ENCODE assay signal across 17 cellular contexts in genomic region chr20:53741726-53742028, GRCh38.
DNase-seq lines count a peak whose midpoint lies in the region; ATAC-seq, FAIRE-seq and TF ChIP-seq lines count a peak whose summit lies in the region.
"Had no signal": no experiment of that assay in that cellular context is flagged by ENCODE, and none has a peak within 500 bp of the region (broad histone marks: within the 10 kb centered on the region; RNA-seq: fewer than 3 reads in every experiment).

No MANE protein-coding gene starts in this region.

- H3F3A ChIP-seq in SK-N-SH (replicated peaks; ENCODE audit: insufficient read depth) (peaks cover 8% of the 10 kb centered on the region), smooth muscle cell (ENCODE audit: low read depth) (peaks cover 32% of the 10 kb centered on the region)

- WGBS in SK-N-SH (ENCODE audit: low lambda C conversion rate), result 96% methylated on average over 3 of the region's 3 CpGs
- 87% methylated on average over 3 of the region's 3 CpGs for WGBS in HUES64
- WGBS in K562 (ENCODE audit: insufficient coverage, low coverage, missing lambda C conversion rate), result 43% methylated on average over 3 of the region's 3 CpGs
- WGBS in smooth muscle cell (ENCODE audit: low lambda C conversion rate), result 98% methylated on average over 3 of the region's 3 CpGs

- no peaks in the 10 kb centered on the region for H3K79me2 ChIP-seq in SK-N-SH (ENCODE audit: insufficient read depth)
- no peaks in the 10 kb centered on the region for H3K79me2 ChIP-seq in K562 (ENCODE audit: control insufficient read depth, insufficient read depth, low read length)
- no peaks in the 10 kb centered on the region for H3K79me2 ChIP-seq in smooth muscle cell (ENCODE audit: low read depth)

- H3K9me3 ChIP-seq in SK-N-SH (no peaks in the 10 kb centered on the region), HUES64 (ENCODE audit: insufficient read depth, low read depth, low read length) (no peaks in the 10 kb centered on the region), K562 (replicated peaks; ENCODE audit: control insufficient read depth, insufficient read depth, low read depth, low read length) (no peaks in the 10 kb centered on the region), smooth muscle cell (replicated peaks; ENCODE audit: low read depth) (no peaks in the 10 kb centered on the region)
- H3K9me3 ChIP-seq: esophagus squamous epithelium had no signal

- CTCF ChIA-PET in SK-N-SH (lab: Yijun Ruan, JAX), result interaction anchor here (2.0 kb wide), 1 partner anchor 174 kb away, joined by 6 read pairs; no protein-coding TSS in a partner anchor
- CTCF ChIA-PET in K562 (lab: Yijun Ruan, JAX; ENCODE audit: low intra/inter-chr PET ratio), result no interaction called here

- ATAC-seq in SK-N-SH treated with all-trans-retinoic acid at 6 μM for 48 hours (no peak), K562 (no peak), GM21515 (IDR thresholded peaks at IDR 0.05; ENCODE audit: unreplicated experiment) (no peak), GM19452 (IDR thresholded peaks at IDR 0.05; ENCODE audit: unreplicated experiment) (no peak)
- ATAC-seq: activated T-cell treated with anti-CD3 and anti-CD28 coated beads, Interleukin-2, amount 50 U/mL, for 4 hours had no signal

- H3K4me2 ChIP-seq in SK-N-SH (no peak overlapping the region), K562 (ENCODE audit: insufficient read depth, low read length) (peak overlapping the region; percentile 58), smooth muscle cell (no peak overlapping the region)

- no peak for DNase-seq in SK-N-SH
- peak in 1 of 4 experiments; percentile 32 for DNase-seq in K562 (ENCODE audit: extremely low read depth in 1 of 4, low spot score in 3 of 4)
- no peak for DNase-seq in smooth muscle cell (lab: John Stamatoyannopoulos, UW; ENCODE audit: unreplicated experiment)
- DNase-seq in SW480 (ENCODE audit: low spot score), result no peak
- DNase-seq: 8988T; activated CD4-positive, alpha-beta memory T cell treated with anti-CD3 and anti-CD28 coated beads, Interleukin-2, amount 10 ng/mL, durations not matched to agents 7 days and 5 days; activated CD4-positive, CD25-positive, alpha-beta regulatory T cell; activated naive CD4-positive, alpha-beta T cell treated with anti-CD3 and anti-CD28 coated beads, Interleukin-2, amount 50 U/mL, for 16 hours; activated T-cell treated with anti-CD3 and anti-CD28 coated beads, Interleukin-2, amount 50 U/mL, for 4 hours; effector CD8-positive, alpha-beta T cell; esophagus squamous epithelium; NCI-H1436 treated with DMSO at 0.1 percent for 48 hours; NCI-H526 treated with DMSO at 0.1 percent for 48 hours had no signal

- no peak for FAIRE-seq in K562 (lab: Jason Lieb, UNC)

- no peaks in the 10 kb centered on the region for H4K20me1 ChIP-seq in SK-N-SH (ENCODE audit: insufficient read depth)
- H4K20me1 ChIP-seq in K562 (replicated peaks; ENCODE audit: control insufficient read depth, insufficient read depth, low read length), result no peaks in the 10 kb centered on the region
- H4K20me1 ChIP-seq in smooth muscle cell (ENCODE audit: low read depth), result no peaks in the 10 kb centered on the region

- no peak for TF ChIP-seq POLR2A in K562 (conservative IDR thresholded peaks at IDR 0.05)

- TF ChIP-seq RAD21 in SK-N-SH (IDR thresholded peaks at IDR 0.05; ENCODE audit: low read length), result no peak
- no peak for TF ChIP-seq RAD21 in K562 (CRISPR knock-in tag; conservative IDR thresholded peaks at IDR 0.05 in 1 of 2, IDR thresholded peaks at IDR 0.05 in 1 of 2)

- no peak overlapping the region for H3K27ac ChIP-seq in SK-N-SH (ENCODE audit: low read depth in 2 of 2, low read length in 1 of 2)
- H3K27ac ChIP-seq in HUES64 (ENCODE audit: low read depth, low read length), result peak overlapping the region; percentile 95
- peak overlapping the region; percentile 83; the same call in 1 of the 3 replicates for H3K27ac ChIP-seq in K562 (ENCODE audit: extremely low read depth, low read depth, low read length)
- peak overlapping the region; percentile 99 for H3K27ac ChIP-seq in smooth muscle cell (ENCODE audit: low read depth)

- TF ChIP-seq CTCF in SK-N-SH (IDR thresholded peaks at IDR 0.05) (no peak), K562 (IDR thresholded peaks at IDR 0.05 in 2 of 3, conservative IDR thresholded peaks at IDR 0.05 in 1 of 3; ENCODE audit: insufficient read depth in 2 of 3, low read depth in 1 of 3, low read length in 3 of 3) (0 out of 6 replicates have a peak, but pooled peaks of 1 of the 3 experiments have one; percentile 0), smooth muscle cell (IDR thresholded peaks at IDR 0.05; ENCODE audit: borderline replicate concordance, insufficient read depth, poor library complexity, severe bottlenecking) (no peak)

- H3K4me3 ChIP-seq in SK-N-SH (ENCODE audit: low read depth in 2 of 2, low read length in 1 of 2) (no peak overlapping the region), HUES64 (ENCODE audit: low read length) (no peak overlapping the region), K562 (no peak overlapping the region), smooth muscle cell (no peak overlapping the region)
- H3K4me3 ChIP-seq: esophagus squamous epithelium had no signal

- H3K4me1 ChIP-seq in SK-N-SH (ENCODE audit: control insufficient read depth in 1 of 2, insufficient read depth in 2 of 2, low read depth in 1 of 2, low read length in 1 of 2), result peaks cover 21 to 32% of the 10 kb centered on the region in 2 experiments
- H3K4me1 ChIP-seq in HUES64 (ENCODE audit: insufficient read depth, low read length), result peaks cover 53% of the 10 kb centered on the region
- peaks cover 7 to 46% of the 10 kb centered on the region in 2 experiments for H3K4me1 ChIP-seq in K562 (replicated peaks in 1 of 2; ENCODE audit: control insufficient read depth in 2 of 2, insufficient read depth in 2 of 2, low read length in 2 of 2)
- H3K4me1 ChIP-seq in smooth muscle cell (ENCODE audit: low read depth), result peaks cover 50% of the 10 kb centered on the region

- peak overlapping the region; percentile 63; the same call in 1 of the 2 replicates for H2AFZ ChIP-seq in SK-N-SH (ENCODE audit: low read depth)
- peak overlapping the region; percentile 96 for H2AFZ ChIP-seq in K562 (ENCODE audit: low read depth, low read length)
- H2AFZ ChIP-seq in smooth muscle cell (ENCODE audit: low read depth), result peak overlapping the region; percentile 89

- no peaks in the 10 kb centered on the region for H3K9me1 ChIP-seq in K562 (ENCODE audit: control insufficient read depth, insufficient read depth, low read length)

- intact Hi-C loops in K562 (cut with micrococcal nuclease), result no loop called here

- TF ChIP-seq EP300 in SK-N-SH (IDR thresholded peaks at IDR 0.05; ENCODE audit: borderline replicate concordance in 1 of 2, low read depth in 1 of 2, low read length in 1 of 2) (no peak), K562 (IDR thresholded peaks at IDR 0.05; ENCODE audit: low read length) (no peak)

- no TSS peak for BruUV-seq in K562 (replicated peaks; lab: Mats Ljungman, UMichigan)

- H3K36me3 ChIP-seq in SK-N-SH (replicated peaks in 1 of 2; ENCODE audit: control insufficient read depth in 1 of 2, insufficient read depth in 2 of 2, low read length in 1 of 2) (no peaks in the 10 kb centered on the region), HUES64 (ENCODE audit: insufficient read depth, low read length) (no peaks in the 10 kb centered on the region), K562 (ENCODE audit: control insufficient read depth, insufficient read depth, low read length) (no peaks in the 10 kb centered on the region), smooth muscle cell (ENCODE audit: low read depth) (no peaks in the 10 kb centered on the region)
- H3K36me3 ChIP-seq: esophagus squamous epithelium had no signal

- POLR2A ChIA-PET in SK-N-SH (lab: Yijun Ruan, JAX) (no interaction called here), K562 (lab: Yijun Ruan, JAX) (interaction anchor here (0.6 to 2.7 kb wide), 5 partner anchors 9 to 159 kb away, joined by 3 to 7 read pairs (median 6); no protein-coding TSS in a partner anchor)

- no peak overlapping the region for H3K9ac ChIP-seq in SK-N-SH
- no peak overlapping the region for H3K9ac ChIP-seq in HUES64 (ENCODE audit: low read depth, low read length)
- peak overlapping the region in 1 of 2 experiments; percentile 81; a peak in 2 of 4 replicates for H3K9ac ChIP-seq in K562 (ENCODE audit: insufficient read depth in 1 of 2, low read depth in 2 of 2, low read length in 2 of 2)
- H3K9ac ChIP-seq in smooth muscle cell (ENCODE audit: low read depth), result no peak overlapping the region

- H3K9me2 ChIP-seq in SK-N-SH, result no peaks in the 10 kb centered on the region

- in situ Hi-C loops in K562 (cut with MboI), result no loop called here

- H3K27me3 ChIP-seq in SK-N-SH (ENCODE audit: insufficient read depth) (no peaks in the 10 kb centered on the region), HUES64 (ENCODE audit: insufficient read depth, low read length) (no peaks in the 10 kb centered on the region), K562 (ENCODE audit: control insufficient read depth in 2 of 2, insufficient read depth in 2 of 2, low read length in 2 of 2) (no peaks in the 10 kb centered on the region), smooth muscle cell (ENCODE audit: low read depth) (no peaks in the 10 kb centered on the region)
- H3K27me3 ChIP-seq: esophagus squamous epithelium had no signal

TF ChIP-seq in SK-N-SH treated with all-trans-retinoic acid at 6 μM for 48 hours, 23 proteins besides CTCF, POLR2A, EP300 and RAD21 (continues in another document):
- no peak for TF ChIP-seq ESRRG (CRISPR knock-in tag; IDR thresholded peaks at IDR 0.05)

TF ChIP-seq in K562, 482 proteins besides CTCF, POLR2A, EP300 and RAD21 (continues in another document):
- TF ChIP-seq NONO (IDR thresholded peaks at IDR 0.05; ENCODE audit: low read depth in 2 of 2, low read length in 1 of 2), result no peak
- TF ChIP-seq, protein P1, sequence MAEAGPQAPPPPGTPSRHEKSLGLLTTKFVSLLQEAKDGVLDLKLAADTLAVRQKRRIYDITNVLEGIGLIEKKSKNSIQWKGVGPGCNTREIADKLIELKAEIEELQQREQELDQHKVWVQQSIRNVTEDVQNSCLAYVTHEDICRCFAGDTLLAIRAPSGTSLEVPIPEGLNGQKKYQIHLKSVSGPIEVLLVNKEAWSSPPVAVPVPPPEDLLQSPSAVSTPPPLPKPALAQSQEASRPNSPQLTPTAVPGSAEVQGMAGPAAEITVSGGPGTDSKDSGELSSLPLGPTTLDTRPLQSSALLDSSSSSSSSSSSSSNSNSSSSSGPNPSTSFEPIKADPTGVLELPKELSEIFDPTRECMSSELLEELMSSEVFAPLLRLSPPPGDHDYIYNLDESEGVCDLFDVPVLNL (CRISPR knock-in tag; IDR thresholded peaks at IDR 0.05; ENCODE audit: low read depth), result no peak
- 0 out of 2 replicates have a peak, but pooled peaks have one; percentile 1 for TF ChIP-seq ZNF316 (IDR thresholded peaks at IDR 0.05)
- TF ChIP-seq PHB2 (IDR thresholded peaks at IDR 0.05; ENCODE audit: low read depth), result no peak

Comparison
In these comparisons a context has a peak if more than half of its experiments do, and no peak if none do; other contexts are left out.
1. H3K27ac ChIP-seq: peak in HUES64 (single experiment), K562 (single experiment) and smooth muscle cell (single experiment); none in SK-N-SH (0 of 2).
2. Of the 27 proteins assayed by ChIP-seq in both K562 and SK-N-SH: peak only in K562: MEF2A; only in SK-N-SH: none; in both: none; in neither: 25; mixed calls (peak in some experiments, not most) for 1.
3. Peak in every context shown above with its lines, with median percentiles within 50 percentile points of each other: H2AFZ ChIP-seq.